ENCODE assay signal across 1 cellular context in genomic region chr2:175605599-175605988, GRCh38.
TF ChIP-seq lines count a peak whose summit lies in the region.

No MANE protein-coding gene starts in this region.

TF ChIP-seq in HepG2, 621 proteins besides CTCF, POLR2A, EP300 and RAD21 (continued from another document and continues in another):
- TF ChIP-seq HNF4G (IDR thresholded peaks at IDR 0.05; ENCODE audit: borderline replicate concordance, low read depth, low read length) = no peak
- TF ChIP-seq HNF4G (CRISPR knock-in tag; IDR thresholded peaks at IDR 0.05; ENCODE audit: borderline replicate concordance, low read depth) = no peak
- TF ChIP-seq ZSCAN21 (CRISPR knock-in tag; IDR thresholded peaks at IDR 0.05; ENCODE audit: borderline replicate concordance) = no peak
- no peak for TF ChIP-seq SMARCE1 (IDR thresholded peaks at IDR 0.05; ENCODE audit: borderline replicate concordance)
- no peak for TF ChIP-seq ZNF275 (CRISPR knock-in tag; IDR thresholded peaks at IDR 0.05; ENCODE audit: borderline replicate concordance)
- no peak for TF ChIP-seq ZBTB7B (CRISPR knock-in tag; IDR thresholded peaks at IDR 0.05)
- TF ChIP-seq ZNF33B (CRISPR knock-in tag; IDR thresholded peaks at IDR 0.05) = no peak
- no peak for TF ChIP-seq ZNF143 (CRISPR knock-in tag; IDR thresholded peaks at IDR 0.05)
- no peak for TF ChIP-seq CBX5 (CRISPR knock-in tag; IDR thresholded peaks at IDR 0.05; ENCODE audit: borderline replicate concordance)
- no peak for TF ChIP-seq ZNF710 (CRISPR knock-in tag; IDR thresholded peaks at IDR 0.05; ENCODE audit: borderline replicate concordance)
- 0 out of 2 replicates have a peak, but pooled peaks have one; percentile 7 for TF ChIP-seq STAG1 (CRISPR knock-in tag; IDR thresholded peaks at IDR 0.05)
- TF ChIP-seq, protein P1, sequence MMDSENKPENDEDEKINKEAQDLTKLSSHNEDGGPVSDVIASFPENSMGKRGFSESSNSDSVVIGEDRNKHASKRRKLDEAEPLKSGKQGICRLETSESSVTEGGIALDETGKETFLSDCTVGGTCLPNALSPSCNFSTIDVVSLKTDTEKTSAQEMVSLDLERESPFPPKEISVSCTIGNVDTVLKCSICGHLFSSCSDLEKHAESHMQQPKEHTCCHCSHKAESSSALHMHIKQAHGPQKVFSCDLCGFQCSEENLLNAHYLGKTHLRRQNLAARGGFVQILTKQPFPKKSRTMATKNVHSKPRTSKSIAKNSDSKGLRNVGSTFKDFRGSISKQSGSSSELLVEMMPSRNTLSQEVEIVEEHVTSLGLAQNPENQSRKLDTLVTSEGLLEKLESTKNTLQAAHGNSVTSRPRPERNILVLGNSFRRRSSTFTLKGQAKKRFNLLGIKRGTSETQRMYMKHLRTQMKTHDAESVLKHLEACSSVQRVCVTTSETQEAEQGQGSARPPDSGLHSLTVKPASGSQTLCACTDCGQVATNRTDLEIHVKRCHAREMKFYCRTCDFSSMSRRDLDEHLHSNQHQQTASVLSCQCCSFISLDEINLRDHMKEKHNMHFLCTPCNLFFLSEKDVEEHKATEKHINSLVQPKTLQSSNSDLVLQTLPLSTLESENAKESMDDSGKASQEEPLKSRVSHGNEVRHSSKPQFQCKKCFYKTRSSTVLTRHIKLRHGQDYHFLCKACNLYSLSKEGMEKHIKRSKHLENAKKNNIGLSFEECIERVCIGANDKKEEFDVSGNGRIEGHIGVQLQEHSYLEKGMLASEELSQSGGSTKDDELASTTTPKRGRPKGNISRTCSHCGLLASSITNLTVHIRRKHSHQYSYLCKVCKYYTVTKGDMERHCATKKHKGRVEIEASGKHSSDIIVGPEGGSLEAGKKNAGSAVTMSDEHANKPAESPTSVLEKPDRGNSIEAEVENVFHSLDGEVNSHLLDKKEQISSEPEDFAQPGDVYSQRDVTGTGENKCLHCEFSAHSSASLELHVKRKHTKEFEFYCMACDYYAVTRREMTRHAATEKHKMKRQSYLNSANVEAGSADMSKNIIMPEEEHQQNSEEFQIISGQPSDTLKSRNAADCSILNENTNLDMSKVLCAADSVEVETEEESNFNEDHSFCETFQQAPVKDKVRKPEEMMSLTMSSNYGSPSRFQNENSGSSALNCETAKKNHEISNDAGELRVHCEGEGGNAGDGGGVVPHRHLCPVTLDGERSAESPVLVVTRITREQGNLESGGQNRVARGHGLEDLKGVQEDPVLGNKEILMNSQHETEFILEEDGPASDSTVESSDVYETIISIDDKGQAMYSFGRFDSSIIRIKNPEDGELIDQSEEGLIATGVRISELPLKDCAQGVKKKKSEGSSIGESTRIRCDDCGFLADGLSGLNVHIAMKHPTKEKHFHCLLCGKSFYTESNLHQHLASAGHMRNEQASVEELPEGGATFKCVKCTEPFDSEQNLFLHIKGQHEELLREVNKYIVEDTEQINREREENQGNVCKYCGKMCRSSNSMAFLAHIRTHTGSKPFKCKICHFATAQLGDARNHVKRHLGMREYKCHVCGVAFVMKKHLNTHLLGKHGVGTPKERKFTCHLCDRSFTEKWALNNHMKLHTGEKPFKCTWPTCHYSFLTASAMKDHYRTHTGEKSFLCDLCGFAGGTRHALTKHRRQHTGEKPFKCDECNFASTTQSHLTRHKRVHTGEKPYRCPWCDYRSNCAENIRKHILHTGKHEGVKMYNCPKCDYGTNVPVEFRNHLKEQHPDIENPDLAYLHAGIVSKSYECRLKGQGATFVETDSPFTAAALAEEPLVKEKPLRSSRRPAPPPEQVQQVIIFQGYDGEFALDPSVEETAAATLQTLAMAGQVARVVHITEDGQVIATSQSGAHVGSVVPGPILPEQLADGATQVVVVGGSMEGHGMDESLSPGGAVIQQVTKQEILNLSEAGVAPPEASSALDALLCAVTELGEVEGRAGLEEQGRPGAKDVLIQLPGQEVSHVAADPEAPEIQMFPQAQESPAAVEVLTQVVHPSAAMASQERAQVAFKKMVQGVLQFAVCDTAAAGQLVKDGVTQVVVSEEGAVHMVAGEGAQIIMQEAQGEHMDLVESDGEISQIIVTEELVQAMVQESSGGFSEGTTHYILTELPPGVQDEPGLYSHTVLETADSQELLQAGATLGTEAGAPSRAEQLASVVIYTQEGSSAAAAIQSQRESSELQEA (CRISPR knock-in tag; IDR thresholded peaks at IDR 0.05; ENCODE audit: not compliant biosample characterization) = no peak
- no peak for TF ChIP-seq CENPBD1 (CRISPR knock-in tag; IDR thresholded peaks at IDR 0.05; ENCODE audit: borderline replicate concordance, low read depth)
- TF ChIP-seq, protein P2, sequence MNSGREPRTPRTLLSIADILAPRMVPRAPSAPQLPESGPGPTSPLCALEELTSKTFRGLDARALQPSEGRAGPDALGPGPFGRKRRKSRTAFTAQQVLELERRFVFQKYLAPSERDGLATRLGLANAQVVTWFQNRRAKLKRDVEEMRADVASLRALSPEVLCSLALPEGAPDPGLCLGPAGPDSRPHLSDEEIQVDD (CRISPR knock-in tag; IDR thresholded peaks at IDR 0.05; ENCODE audit: borderline replicate concordance) = no peak
- no peak for TF ChIP-seq ZFP36L2 (CRISPR knock-in tag; IDR thresholded peaks at IDR 0.05)
- peak; percentile 86 for TF ChIP-seq FOXO1 (CRISPR knock-in tag; IDR thresholded peaks at IDR 0.05)
- TF ChIP-seq CHD4 (IDR thresholded peaks at IDR 0.05; ENCODE audit: borderline replicate concordance, low read length) = no peak; the same call in 1 of the 2 replicates
- TF ChIP-seq, protein P3, sequence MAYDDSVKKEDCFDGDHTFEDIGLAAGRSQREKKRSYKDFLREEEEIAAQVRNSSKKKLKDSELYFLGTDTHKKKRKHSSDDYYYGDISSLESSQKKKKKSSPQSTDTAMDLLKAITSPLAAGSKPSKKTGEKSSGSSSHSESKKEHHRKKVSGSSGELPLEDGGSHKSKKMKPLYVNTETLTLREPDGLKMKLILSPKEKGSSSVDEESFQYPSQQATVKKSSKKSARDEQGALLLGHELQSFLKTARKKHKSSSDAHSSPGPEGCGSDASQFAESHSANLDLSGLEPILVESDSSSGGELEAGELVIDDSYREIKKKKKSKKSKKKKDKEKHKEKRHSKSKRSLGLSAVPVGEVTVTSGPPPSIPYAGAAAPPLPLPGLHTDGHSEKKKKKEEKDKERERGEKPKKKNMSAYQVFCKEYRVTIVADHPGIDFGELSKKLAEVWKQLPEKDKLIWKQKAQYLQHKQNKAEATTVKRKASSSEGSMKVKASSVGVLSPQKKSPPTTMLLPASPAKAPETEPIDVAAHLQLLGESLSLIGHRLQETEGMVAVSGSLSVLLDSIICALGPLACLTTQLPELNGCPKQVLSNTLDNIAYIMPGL (CRISPR knock-in tag; IDR thresholded peaks at IDR 0.05; ENCODE audit: borderline replicate concordance in 1 of 2, low read depth in 1 of 2) = no peak
- no peak for TF ChIP-seq ZNF567 (CRISPR knock-in tag; IDR thresholded peaks at IDR 0.05; ENCODE audit: borderline replicate concordance)
- peak; percentile 39; the same call in 1 of the 2 replicates for TF ChIP-seq MAX (IDR thresholded peaks at IDR 0.05)
- peak; percentile 98 for TF ChIP-seq FOXA3 (CRISPR knock-in tag; IDR thresholded peaks at IDR 0.05)
- 0 out of 2 replicates have a peak, but pooled peaks have one; percentile 42 for TF ChIP-seq CEBPG (CRISPR knock-in tag; IDR thresholded peaks at IDR 0.05)
- TF ChIP-seq TSC22D2 (CRISPR knock-in tag; IDR thresholded peaks at IDR 0.05; ENCODE audit: borderline replicate concordance) = no peak
- TF ChIP-seq ZNF619 (CRISPR knock-in tag; IDR thresholded peaks at IDR 0.05) = no peak
- TF ChIP-seq, protein P4, sequence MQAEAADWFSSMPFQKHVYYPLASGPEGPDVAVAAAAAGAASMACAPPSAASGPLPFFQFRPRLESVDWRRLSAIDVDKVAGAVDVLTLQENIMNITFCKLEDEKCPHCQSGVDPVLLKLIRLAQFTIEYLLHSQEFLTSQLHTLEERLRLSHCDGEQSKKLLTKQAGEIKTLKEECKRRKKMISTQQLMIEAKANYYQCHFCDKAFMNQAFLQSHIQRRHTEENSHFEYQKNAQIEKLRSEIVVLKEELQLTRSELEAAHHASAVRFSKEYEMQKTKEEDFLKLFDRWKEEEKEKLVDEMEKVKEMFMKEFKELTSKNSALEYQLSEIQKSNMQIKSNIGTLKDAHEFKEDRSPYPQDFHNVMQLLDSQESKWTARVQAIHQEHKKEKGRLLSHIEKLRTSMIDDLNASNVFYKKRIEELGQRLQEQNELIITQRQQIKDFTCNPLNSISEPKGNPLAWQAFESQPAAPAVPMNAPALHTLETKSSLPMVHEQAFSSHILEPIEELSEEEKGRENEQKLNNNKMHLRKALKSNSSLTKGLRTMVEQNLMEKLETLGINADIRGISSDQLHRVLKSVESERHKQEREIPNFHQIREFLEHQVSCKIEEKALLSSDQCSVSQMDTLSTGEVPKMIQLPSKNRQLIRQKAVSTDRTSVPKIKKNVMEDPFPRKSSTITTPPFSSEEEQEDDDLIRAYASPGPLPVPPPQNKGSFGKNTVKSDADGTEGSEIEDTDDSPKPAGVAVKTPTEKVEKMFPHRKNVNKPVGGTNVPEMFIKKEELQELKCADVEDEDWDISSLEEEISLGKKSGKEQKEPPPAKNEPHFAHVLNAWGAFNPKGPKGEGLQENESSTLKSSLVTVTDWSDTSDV (CRISPR knock-in tag; IDR thresholded peaks at IDR 0.05) = no peak
- TF ChIP-seq WIZ (CRISPR knock-in tag; IDR thresholded peaks at IDR 0.05) = no peak
- no peak for TF ChIP-seq MAFK (conservative IDR thresholded peaks at IDR 0.05 in 1 of 2, IDR thresholded peaks at IDR 0.05 in 1 of 2; ENCODE audit: low read length in 2 of 2)
- no peak for TF ChIP-seq ZNF501 (CRISPR knock-in tag; IDR thresholded peaks at IDR 0.05)
- TF ChIP-seq ZNF878 (CRISPR knock-in tag; IDR thresholded peaks at IDR 0.05) = no peak
- TF ChIP-seq RFX5 (IDR thresholded peaks at IDR 0.05; ENCODE audit: low read depth, low read length) = no peak
- no peak for TF ChIP-seq ZNF749 (CRISPR knock-in tag; IDR thresholded peaks at IDR 0.05; ENCODE audit: borderline replicate concordance)
- no peak; the same call in 1 of the 2 replicates for TF ChIP-seq ZNF335 (CRISPR knock-in tag; IDR thresholded peaks at IDR 0.05)
- no peak for TF ChIP-seq ZBTB21 (CRISPR knock-in tag; IDR thresholded peaks at IDR 0.05)
- no peak for TF ChIP-seq MXD4 (CRISPR knock-in tag; IDR thresholded peaks at IDR 0.05)
- TF ChIP-seq NFAT5 (CRISPR knock-in tag; IDR thresholded peaks at IDR 0.05) = no peak
